In the genomic region with DNA sequence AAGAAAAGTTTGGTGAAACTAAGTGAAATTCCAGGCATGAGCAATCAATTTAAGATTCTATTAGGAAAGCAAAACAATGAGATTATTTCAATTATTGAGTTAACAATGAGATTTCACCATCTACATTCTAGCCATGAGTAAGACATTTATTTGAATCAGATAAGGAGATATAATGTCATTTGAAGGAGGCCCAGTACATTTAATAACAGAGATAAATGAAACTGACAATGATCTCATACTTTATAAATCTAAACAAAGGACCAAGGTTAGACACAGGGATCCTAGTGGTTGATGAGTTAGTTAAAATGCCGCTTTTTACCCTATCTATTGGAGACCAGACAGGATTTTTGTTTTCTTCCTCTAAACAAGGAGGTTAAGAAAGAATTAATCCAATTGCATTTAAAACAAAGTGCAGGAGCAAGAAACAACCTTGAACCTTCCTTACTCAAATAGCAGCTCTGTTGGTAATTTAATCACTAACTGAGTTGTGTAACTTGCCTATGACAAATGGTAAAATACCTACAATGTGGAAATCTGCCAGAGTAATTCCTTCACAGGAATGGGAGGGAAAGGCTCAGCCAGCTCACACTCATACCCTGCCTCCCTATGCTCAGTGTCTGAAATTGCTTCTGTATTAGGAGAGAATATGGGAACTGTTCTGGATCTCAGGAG, we compare ENCODE assay signal across 9 cellular contexts.
DNase-seq lines count a peak whose midpoint lies in the region; ATAC-seq and TF ChIP-seq lines count a peak whose summit lies in the region.
"Had no signal": no experiment of that assay in that cellular context is flagged by ENCODE, and none has a peak within 500 bp of the region (broad histone marks: within the 10 kb centered on the region; RNA-seq: fewer than 3 reads in every experiment).

No MANE protein-coding gene starts in this region.

- H3K27ac ChIP-seq in PC-3 (ENCODE audit: low read length) (peak overlapping the region; percentile 86), muscle layer of duodenum (ENCODE audit: low read length) (peak overlapping the region; percentile 45), MM.1S (ENCODE audit: low read length) (no peak overlapping the region)

- H3F3A ChIP-seq in PC-3 (ENCODE audit: low read length, unreplicated experiment) (peaks cover 5% of the 10 kb centered on the region), MM.1S (ENCODE audit: insufficient read depth, low read length) (peaks cover 23% of the 10 kb centered on the region)

- no peak overlapping the region for H3K27ac Mint-ChIP-seq in glutamatergic neuron (ENCODE audit: unreplicated experiment)

- TF ChIP-seq CTCF in PC-3 (conservative IDR thresholded peaks at IDR 0.05; ENCODE audit: low read depth, low read length) (peak; percentile 21; the same call in 1 of the 2 replicates), MM.1S (IDR thresholded peaks at IDR 0.05; ENCODE audit: low read length) (no peak), glutamatergic neuron (IDR thresholded peaks at IDR 0.05; ENCODE audit: partially characterized antibody, unreplicated experiment) (no peak)

- H3K79me2 ChIP-seq in PC-3 (ENCODE audit: low read length) (no peaks in the 10 kb centered on the region), MM.1S (ENCODE audit: low read length) (no peaks in the 10 kb centered on the region)

- DNase-seq in AG08396 (ENCODE audit: low spot score) (peak; percentile 64), PC-3 (peak; percentile 94), NCI-H1417 treated with DMSO at 0.1 percent for 48 hours (lab: John Stamatoyannopoulos, UW) (no peak), MM.1S (no peak), glutamatergic neuron (no peak), OCI-M2 (lab: John Stamatoyannopoulos, UW; ENCODE audit: unreplicated experiment) (no peak)
- DNase-seq: midbrain had no signal

- H3K4me1 Mint-ChIP-seq in glutamatergic neuron (ENCODE audit: low read depth, unreplicated experiment): no peaks in the 10 kb centered on the region

- peak overlapping the region; percentile 20; the same call in 1 of the 2 replicates for H2AFZ ChIP-seq in PC-3 (ENCODE audit: low read length)
- H2AFZ ChIP-seq in MM.1S (ENCODE audit: low read length): no peak overlapping the region

- CTCF ChIA-PET in PC-3 (lab: Charles Lee): no interaction called here

- 0 out of 2 replicates have a peak overlapping the region, but pooled peaks have one; percentile 36 for H3K4me3 ChIP-seq in PC-3 (ENCODE audit: low read length)
- no peak overlapping the region for H3K4me3 ChIP-seq in muscle layer of duodenum (ENCODE audit: low read depth in 1 of 2, low read length in 2 of 2)
- no peak overlapping the region for H3K4me3 ChIP-seq in MM.1S (ENCODE audit: low read length)

- peaks cover 2% of the 10 kb centered on the region for H3K9me3 Mint-ChIP-seq in glutamatergic neuron (ENCODE audit: unreplicated experiment)

- intact Hi-C loops in PC-3 (cut with micrococcal nuclease): loop anchor here (1.0 to 10.0 kb wide), 2 partner anchors 103 to 458 kb away; no protein-coding TSS in a partner anchor

- H3K4me2 ChIP-seq in PC-3 (ENCODE audit: low read length) (peak overlapping the region; percentile 48), MM.1S (ENCODE audit: low read depth, low read length) (no peak overlapping the region)

- no peaks in the 10 kb centered on the region for H3K36me3 ChIP-seq in PC-3 (ENCODE audit: low read depth, low read length)
- no peaks in the 10 kb centered on the region for H3K36me3 ChIP-seq in muscle layer of duodenum (ENCODE audit: control insufficient read depth in 1 of 2, insufficient read depth in 2 of 2, low read length in 2 of 2)
- H3K36me3 ChIP-seq in MM.1S (replicated peaks; ENCODE audit: insufficient read depth, low read length): no peaks in the 10 kb centered on the region

- H3K9me2 ChIP-seq in PC-3 (replicated peaks; ENCODE audit: low read length): no peaks in the 10 kb centered on the region
- H3K9me2 ChIP-seq in MM.1S (replicated peaks; ENCODE audit: insufficient read depth, low read length): no peaks in the 10 kb centered on the region

- POLR2A ChIA-PET in PC-3 (lab: Charles Lee; ENCODE audit: unreplicated experiment): no interaction called here

- H3K4me1 ChIP-seq in PC-3 (ENCODE audit: insufficient read depth, low read length) (peaks cover 27% of the 10 kb centered on the region), muscle layer of duodenum (ENCODE audit: control insufficient read depth in 1 of 2, insufficient read depth in 2 of 2, low read length in 2 of 2) (peaks cover 0 to 6% of the 10 kb centered on the region in 2 donors), MM.1S (ENCODE audit: low read length) (peaks cover 35% of the 10 kb centered on the region)

- H3K9ac ChIP-seq in PC-3 (ENCODE audit: low read length) (peak overlapping the region; percentile 33), MM.1S (ENCODE audit: low read length) (no peak overlapping the region)

- no peaks in the 10 kb centered on the region for H3K36me3 Mint-ChIP-seq in glutamatergic neuron (ENCODE audit: unreplicated experiment)

- no TSS peak for BruUV-seq in PC-3 (replicated peaks; lab: Mats Ljungman, UMichigan)

- peaks cover under 1% of the 10 kb centered on the region for H3K27me3 Mint-ChIP-seq in glutamatergic neuron (ENCODE audit: unreplicated experiment)

- no peak overlapping the region for H3K4me3 Mint-ChIP-seq in glutamatergic neuron (ENCODE audit: unreplicated experiment)

- peak; percentile 94 for ATAC-seq in PC-3
- peak; percentile 88 for ATAC-seq in esophagus mucosa

- no peaks in the 10 kb centered on the region for H3K9me3 ChIP-seq in PC-3 (ENCODE audit: low read length)
- H3K9me3 ChIP-seq in muscle layer of duodenum (ENCODE audit: control insufficient read depth in 1 of 2, low read length in 2 of 2): no peaks in the 10 kb centered on the region
- H3K9me3 ChIP-seq in MM.1S (replicated peaks; ENCODE audit: insufficient read depth, low read length): no peaks in the 10 kb centered on the region

- H4K20me1 ChIP-seq in PC-3 (ENCODE audit: low read length) (no peaks in the 10 kb centered on the region), MM.1S (ENCODE audit: insufficient read depth, low read length) (no peaks in the 10 kb centered on the region)

- H3K27me3 ChIP-seq in PC-3 (ENCODE audit: low read length) (no peaks in the 10 kb centered on the region), muscle layer of duodenum (ENCODE audit: low read depth, low read length) (no peaks in the 10 kb centered on the region), MM.1S (replicated peaks; ENCODE audit: insufficient read depth, low read length) (no peaks in the 10 kb centered on the region)

Comparison
In these comparisons a context has a peak if more than half of its experiments do, and no peak if none do; other contexts are left out.
1. DNase-seq: peak in AG08396 (single experiment) and PC-3 (single experiment); none in NCI-H1417 treated with DMSO at 0.1 percent for 48 hours (single experiment), MM.1S (single experiment), glutamatergic neuron (single experiment) and OCI-M2 (single experiment).